Comparison of ENCODE assay signal across 8 cellular contexts in genomic region chr19:47247308-47247990, GRCh38. TPM values are rescaled to one million over a fixed set of nuclear protein-coding genes. Genes with fewer than 3 reads are reported as not detected.
DNase-seq lines count a peak whose midpoint lies in the region; FAIRE-seq and TF ChIP-seq lines count a peak whose summit lies in the region.

No MANE protein-coding gene starts in this region.

- intact Hi-C loops in breast epithelium (cut with DNase I; ENCODE audit: low total_unique reads): loop anchor here (1.0 kb wide), 1 partner anchor 15 kb away; no protein-coding TSS in a partner anchor

- peak; percentile 84 for TF ChIP-seq CTCF in WI38 (IDR thresholded peaks at IDR 0.05; ENCODE audit: low read depth, low read length)
- peak; percentile 90 to 93 (median 92) for TF ChIP-seq CTCF in breast epithelium (IDR thresholded peaks at IDR 0.05)

- DNase-seq in GM03348 (ENCODE audit: low spot score): peak; percentile 70
- peak; percentile 6 for DNase-seq in NCI-H1105 treated with DMSO at 0.1 percent for 48 hours (lab: John Stamatoyannopoulos, UW)
- peak; percentile 68 to 82 for DNase-seq in breast epithelium (ENCODE audit: low spot score in 2 of 2)
- DNase-seq in kidney glomerular epithelial cell (lab: John Stamatoyannopoulos, UW): peak; percentile 34
- peak; percentile 84 for DNase-seq in stimulated activated CD4-positive, alpha-beta T cell treated with anti-CD3 and anti-CD28 coated beads, Interleukin-4, amount 100 ng/mL, for 1 hour
- DNase-seq in NCI-H2107 treated with DMSO at 0.1 percent for 48 hours (lab: John Stamatoyannopoulos, UW; ENCODE audit: unreplicated experiment): no peak
- DNase-seq in HTR-8/SVneo (ENCODE audit: insufficient read length, low spot score): no peak

- no peak for TF ChIP-seq POLR2A in breast epithelium (IDR thresholded peaks at IDR 0.05)

- no peak overlapping the region for H3K27ac ChIP-seq in breast epithelium

- FAIRE-seq in HTR-8/SVneo (lab: Jason Lieb, UNC): no peak

- H3K9me3 ChIP-seq in breast epithelium: no peaks in the 10 kb centered on the region

- H3K36me3 ChIP-seq in breast epithelium: no peaks in the 10 kb centered on the region

- H3K4me3 ChIP-seq in WI38 (ENCODE audit: low read depth, low read length): no peak overlapping the region
- H3K4me3 ChIP-seq in breast epithelium: no peak overlapping the region

- H3K4me1 ChIP-seq in breast epithelium: peaks cover 0 to 15% of the 10 kb centered on the region in 2 donors

- no peaks in the 10 kb centered on the region for H3K27me3 ChIP-seq in breast epithelium

RNA-seq across cellular contexts. Expression of gene CCDC9, which starts 8.9 kb away (rescaled TPM):
- 10 to 100 TPM in 2 of 3 donors, 1 to 10 TPM in 1; 9.4 to 15.1 (median 14.8) TPM for total RNA-seq in breast epithelium

RNA-seq across cellular contexts. Expression of gene BBC3, which starts 16.4 kb away (rescaled TPM):
- 1 to 10 TPM; 4.5 to 7.5 (median 6.4) TPM for total RNA-seq in breast epithelium

RNA-seq across cellular contexts. Expression of gene INAFM1, which starts 27.2 kb away (rescaled TPM):
- total RNA-seq in breast epithelium: 10 to 100 TPM in 1 of 3 donors, 1 to 10 TPM in 2; 5.3 to 10.5 (median 7.2) TPM

Comparison
In these comparisons a context has a peak if more than half of its experiments do, and no peak if none do; other contexts are left out.
1. DNase-seq: peak in GM03348 (single experiment), NCI-H1105 treated with DMSO at 0.1 percent for 48 hours (single experiment), breast epithelium (2 of 2), kidney glomerular epithelial cell (single experiment) and stimulated activated CD4-positive, alpha-beta T cell treated with anti-CD3 and anti-CD28 coated beads, Interleukin-4, amount 100 ng/mL, for 1 hour (single experiment); none in NCI-H2107 treated with DMSO at 0.1 percent for 48 hours (single experiment) and HTR-8/SVneo (single experiment).